Comparison of ENCODE assay signal across 7 cellular contexts in the genomic region with DNA sequence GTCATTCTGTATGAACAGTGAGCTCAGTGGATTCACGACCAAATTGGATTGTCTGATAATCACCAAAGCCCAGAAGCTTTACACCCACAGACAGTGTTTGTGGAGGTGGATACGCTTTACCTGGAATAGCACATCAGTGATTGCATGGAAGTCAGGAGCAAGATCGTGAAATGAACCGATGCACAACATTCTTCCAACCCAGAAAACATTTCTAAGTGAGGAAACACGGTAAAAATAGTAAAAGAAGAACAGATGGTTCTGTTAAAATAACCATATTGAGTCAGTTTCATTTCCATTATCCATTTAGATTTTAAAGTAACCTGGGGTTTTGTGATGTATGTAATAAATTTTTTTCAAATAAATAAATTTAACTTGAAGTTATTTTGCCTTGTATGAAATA.
"Had no signal": no experiment of that assay in that cellular context is flagged by ENCODE, and none has a peak within 500 bp of the region (broad histone marks: within the 10 kb centered on the region; RNA-seq: fewer than 3 reads in every experiment).

No MANE protein-coding gene starts in this region.

- FAIRE-seq: H1, H54, HTR-8/SVneo, K562 had no signal

- DNase-seq: H9, HCEC 1CT, IMR-90 had no signal
